Comparison of ENCODE assay signal across 1 cellular context in genomic region chr2:238567067-238567855, GRCh38.
TF ChIP-seq lines count a peak whose summit lies in the region.

No MANE protein-coding gene starts in this region.

TF ChIP-seq in HCT116, 20 proteins besides CTCF, POLR2A, EP300 and RAD21 (continued from another document):
- TF ChIP-seq, protein P1, sequence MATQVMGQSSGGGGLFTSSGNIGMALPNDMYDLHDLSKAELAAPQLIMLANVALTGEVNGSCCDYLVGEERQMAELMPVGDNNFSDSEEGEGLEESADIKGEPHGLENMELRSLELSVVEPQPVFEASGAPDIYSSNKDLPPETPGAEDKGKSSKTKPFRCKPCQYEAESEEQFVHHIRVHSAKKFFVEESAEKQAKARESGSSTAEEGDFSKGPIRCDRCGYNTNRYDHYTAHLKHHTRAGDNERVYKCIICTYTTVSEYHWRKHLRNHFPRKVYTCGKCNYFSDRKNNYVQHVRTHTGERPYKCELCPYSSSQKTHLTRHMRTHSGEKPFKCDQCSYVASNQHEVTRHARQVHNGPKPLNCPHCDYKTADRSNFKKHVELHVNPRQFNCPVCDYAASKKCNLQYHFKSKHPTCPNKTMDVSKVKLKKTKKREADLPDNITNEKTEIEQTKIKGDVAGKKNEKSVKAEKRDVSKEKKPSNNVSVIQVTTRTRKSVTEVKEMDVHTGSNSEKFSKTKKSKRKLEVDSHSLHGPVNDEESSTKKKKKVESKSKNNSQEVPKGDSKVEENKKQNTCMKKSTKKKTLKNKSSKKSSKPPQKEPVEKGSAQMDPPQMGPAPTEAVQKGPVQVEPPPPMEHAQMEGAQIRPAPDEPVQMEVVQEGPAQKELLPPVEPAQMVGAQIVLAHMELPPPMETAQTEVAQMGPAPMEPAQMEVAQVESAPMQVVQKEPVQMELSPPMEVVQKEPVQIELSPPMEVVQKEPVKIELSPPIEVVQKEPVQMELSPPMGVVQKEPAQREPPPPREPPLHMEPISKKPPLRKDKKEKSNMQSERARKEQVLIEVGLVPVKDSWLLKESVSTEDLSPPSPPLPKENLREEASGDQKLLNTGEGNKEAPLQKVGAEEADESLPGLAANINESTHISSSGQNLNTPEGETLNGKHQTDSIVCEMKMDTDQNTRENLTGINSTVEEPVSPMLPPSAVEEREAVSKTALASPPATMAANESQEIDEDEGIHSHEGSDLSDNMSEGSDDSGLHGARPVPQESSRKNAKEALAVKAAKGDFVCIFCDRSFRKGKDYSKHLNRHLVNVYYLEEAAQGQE (IDR thresholded peaks at IDR 0.05; ENCODE audit: low read depth), result no peak
- TF ChIP-seq ZFX (IDR thresholded peaks at IDR 0.05), result no peak
- TF ChIP-seq SIN3A (IDR thresholded peaks at IDR 0.05; ENCODE audit: low read depth), result no peak
- TF ChIP-seq EZH2phosphoT487 (IDR thresholded peaks at IDR 0.05; ENCODE audit: borderline replicate concordance), result no peak
- TF ChIP-seq SP1 (IDR thresholded peaks at IDR 0.05; ENCODE audit: low read depth), result no peak
- TF ChIP-seq TCF7L2 (IDR thresholded peaks at IDR 0.05; ENCODE audit: borderline replicate concordance, extremely low read depth, insufficient read depth, insufficient read length), result no peak
